In genomic region chr12:111451649-111452129, GRCh38 we compare ENCODE assay signal across 8 cellular contexts. TPM values are rescaled to one million over a fixed set of nuclear protein-coding genes. Genes with fewer than 3 reads are reported as not detected.
DNase-seq lines count a peak whose midpoint lies in the region; ATAC-seq and TF ChIP-seq lines count a peak whose summit lies in the region.

No MANE protein-coding gene starts in this region.

- H3K27me3 ChIP-seq in WERI-Rb-1 (ENCODE audit: insufficient read depth, low read depth, severe bottlenecking), result no peaks in the 10 kb centered on the region
- no peaks in the 10 kb centered on the region for H3K27me3 ChIP-seq in prostate gland (replicated peaks; ENCODE audit: insufficient read depth)

- TF ChIP-seq POLR2A in prostate gland (IDR thresholded peaks at IDR 0.05), result no peak

- no peak overlapping the region for H3K27ac Mint-ChIP-seq in stimulated activated naive CD8-positive, alpha-beta T cell treated with anti-CD3 and anti-CD28 coated beads, Interleukin-15, amount 100 ng/mL, for 72 hours

- H3K4me1 ChIP-seq in prostate gland (replicated peaks), result no peaks in the 10 kb centered on the region

- no peak overlapping the region for H3K27ac ChIP-seq in WERI-Rb-1
- no peak overlapping the region for H3K27ac ChIP-seq in prostate gland

- WGBS in prostate gland, result 35% methylated on average over 6 of the region's 6 CpGs

- no peaks in the 10 kb centered on the region for H3K9me3 Mint-ChIP-seq in stimulated activated naive CD8-positive, alpha-beta T cell treated with anti-CD3 and anti-CD28 coated beads, Interleukin-15, amount 100 ng/mL, for 72 hours

- no peaks in the 10 kb centered on the region for H3K27me3 Mint-ChIP-seq in stimulated activated naive CD8-positive, alpha-beta T cell treated with anti-CD3 and anti-CD28 coated beads, Interleukin-15, amount 100 ng/mL, for 72 hours

- ATAC-seq in stimulated activated naive CD8-positive, alpha-beta T cell treated with anti-CD3 and anti-CD28 coated beads, Interleukin-15, Interleukin-2, amounts not matched to agents 100 U/mL and 50 U/mL, for 24 hours, result peak; percentile 21
- no peak for ATAC-seq in stimulated activated naive CD8-positive, alpha-beta T cell treated with anti-CD3 and anti-CD28 coated beads, Interleukin-15, amount 100 ng/mL, for 72 hours

- H3K4me3 Mint-ChIP-seq in stimulated activated naive CD8-positive, alpha-beta T cell treated with anti-CD3 and anti-CD28 coated beads, Interleukin-15, amount 100 ng/mL, for 72 hours, result no peak overlapping the region

- H3K36me3 ChIP-seq in WERI-Rb-1, result peaks cover 59% of the 10 kb centered on the region
- peaks cover 13 to 31% of the 10 kb centered on the region in 2 donors for H3K36me3 ChIP-seq in prostate gland

- H3K4me3 ChIP-seq in WERI-Rb-1 (ENCODE audit: low read depth, low read length) (no peak overlapping the region), fibroblast of the aortic adventitia (ENCODE audit: low read depth, low read length) (no peak overlapping the region), prostate gland (no peak overlapping the region)

- DNase-seq in stimulated activated naive CD8-positive, alpha-beta T cell treated with anti-CD3 and anti-CD28 coated beads, Interleukin-15, Interleukin-2, amounts not matched to agents 100 U/mL and 50 U/mL, for 24 hours, result no peak
- no peak for DNase-seq in stimulated activated naive CD8-positive, alpha-beta T cell treated with anti-CD3 and anti-CD28 coated beads, Interleukin-15, amount 100 ng/mL, for 72 hours
- DNase-seq in NCI-H146 (lab: John Stamatoyannopoulos, UW), result peak; percentile 38
- no peak for DNase-seq in WERI-Rb-1
- DNase-seq in fibroblast of the aortic adventitia (ENCODE audit: low read depth), result peak; percentile 69
- no peak for DNase-seq in prostate gland (ENCODE audit: low spot score)
- DNase-seq in GM19240 (ENCODE audit: insufficient read length, low spot score), result no peak
- DNase-seq in activated effector memory CD4-positive, alpha-beta T cell treated with Interleukin-2 at 50 U/mL for 16 hours, result no peak

- H3K9me3 ChIP-seq in WERI-Rb-1 (ENCODE audit: severe bottlenecking), result no peaks in the 10 kb centered on the region
- H3K9me3 ChIP-seq in prostate gland, result no peaks in the 10 kb centered on the region

- peaks cover 63% of the 10 kb centered on the region for H3K4me1 Mint-ChIP-seq in stimulated activated naive CD8-positive, alpha-beta T cell treated with anti-CD3 and anti-CD28 coated beads, Interleukin-15, amount 100 ng/mL, for 72 hours

- intact Hi-C loops in prostate gland (cut with DNase I), result loop anchor here (5.0 kb wide), 1 partner anchor 44 kb away; the partner anchor contains the start of gene SH2B3

- TF ChIP-seq CTCF in WERI-Rb-1 (IDR thresholded peaks at IDR 0.05; ENCODE audit: low read depth, low read length) (peak; percentile 47), fibroblast of the aortic adventitia (IDR thresholded peaks at IDR 0.05; ENCODE audit: insufficient read depth, low read length) (peak; percentile 74), prostate gland (IDR thresholded peaks at IDR 0.05) (peak in 3 of 4 experiments; percentile 73 to 84 (median 83))

RNA-seq across cellular contexts. Expression of gene SH2B3, which starts 46.0 kb away (rescaled TPM):
- total RNA-seq in fibroblast of the aortic adventitia (ENCODE audit: low replicate concordance), result 20.2 and 27.8 TPM in 2 replicates
- total RNA-seq in prostate gland, result 10 to 100 TPM; 13.3 to 34.8 TPM

Comparison
In these comparisons a context has a peak if more than half of its experiments do, and no peak if none do; other contexts are left out.
1. DNase-seq: peak in NCI-H146 (single experiment) and fibroblast of the aortic adventitia (single experiment); none in stimulated activated naive CD8-positive, alpha-beta T cell treated with anti-CD3 and anti-CD28 coated beads, Interleukin-15, Interleukin-2, amounts not matched to agents 100 U/mL and 50 U/mL, for 24 hours (single experiment), stimulated activated naive CD8-positive, alpha-beta T cell treated with anti-CD3 and anti-CD28 coated beads, Interleukin-15, amount 100 ng/mL, for 72 hours (0 of 2), WERI-Rb-1 (single experiment), prostate gland (single experiment), GM19240 (single experiment) and activated effector memory CD4-positive, alpha-beta T cell treated with Interleukin-2 at 50 U/mL for 16 hours (single experiment).
2. Peak in every context shown above with its lines, with median percentiles within 50 percentile points of each other: CTCF ChIP-seq.